8 cellular contexts compared by ENCODE assay signal in genomic region chr3:186425788-186426730, GRCh38.
A peak's percentile ranks its signal among the peaks of the same experiment; 100 is the strongest.
DNase-seq lines count a peak whose midpoint lies in the region; ATAC-seq, FAIRE-seq and TF ChIP-seq lines count a peak whose summit lies in the region.

No MANE protein-coding gene starts in this region.

- H3K79me2 ChIP-seq in trophoblast cell (ENCODE audit: control insufficient read depth, insufficient read depth, low read length, poor library complexity), result no peaks in the 10 kb centered on the region

- H3K4me1 Mint-ChIP-seq in activated T-cell treated with anti-CD3 and anti-CD28 coated beads, Interleukin-2, amount 50 U/mL, for 72 hours (ENCODE audit: low read depth), result peaks cover 12% of the 10 kb centered on the region
- H3K4me1 Mint-ChIP-seq in activated CD4-positive, alpha-beta memory T cell treated with anti-CD3 and anti-CD28 coated beads for 36 hours (ENCODE audit: low read depth), result no peaks in the 10 kb centered on the region

- ATAC-seq in HG03280 (IDR thresholded peaks at IDR 0.05; ENCODE audit: unreplicated experiment), result peak; percentile 47
- no peak for ATAC-seq in lower lobe of right lung
- ATAC-seq in activated T-cell treated with anti-CD3 and anti-CD28 coated beads, Interleukin-2, amount 50 U/mL, for 72 hours (replicated peaks in 1 of 2), result no peak

- H2BK120ac ChIP-seq in trophoblast cell (ENCODE audit: insufficient read depth, low read length, poor library complexity), result no peak overlapping the region

- H3K9me3 ChIP-seq in lower lobe of right lung, result no peaks in the 10 kb centered on the region
- H3K9me3 ChIP-seq in trophoblast cell (ENCODE audit: insufficient read depth, low read depth, low read length), result no peaks in the 10 kb centered on the region

- CTCF ChIA-PET in activated CD4-positive, alpha-beta memory T cell treated with anti-CD3 and anti-CD28 coated beads for 36 hours (lab: Charles Lee), result interaction anchor here (0.7 kb wide), 1 partner anchor 9 kb away, joined by 3 read pairs; no protein-coding TSS in a partner anchor

- no peak overlapping the region for H3K4me2 ChIP-seq in trophoblast cell (ENCODE audit: low read length)

- no peak overlapping the region for H3K23ac ChIP-seq in trophoblast cell (ENCODE audit: low read length)

- no peak overlapping the region for H3K18ac ChIP-seq in trophoblast cell (ENCODE audit: low read length)

- H3K36me3 ChIP-seq in lower lobe of right lung (no peaks in the 10 kb centered on the region), trophoblast cell (ENCODE audit: control insufficient read depth in 1 of 2, insufficient read depth in 2 of 2, low read length in 2 of 2) (no peaks in the 10 kb centered on the region)

- no peak overlapping the region for H4K12ac ChIP-seq in trophoblast cell (ENCODE audit: low read depth, low read length)

- H3K27ac ChIP-seq in C4-2B, result peak overlapping the region; percentile 60
- no peak overlapping the region for H3K27ac ChIP-seq in lower lobe of right lung
- no peak overlapping the region for H3K27ac ChIP-seq in trophoblast cell (ENCODE audit: low read depth, low read length)

- WGBS in trophoblast cell (ENCODE audit: extremely low coverage, insufficient coverage, insufficient read length), result no CpG with 5 or more reads among the region's 10 CpGs

- H3K9me3 Mint-ChIP-seq in activated T-cell treated with anti-CD3 and anti-CD28 coated beads, Interleukin-2, amount 50 U/mL, for 72 hours, result no peaks in the 10 kb centered on the region
- no peaks in the 10 kb centered on the region for H3K9me3 Mint-ChIP-seq in activated CD4-positive, alpha-beta memory T cell treated with anti-CD3 and anti-CD28 coated beads for 36 hours

- no peak overlapping the region for H4K8ac ChIP-seq in trophoblast cell (ENCODE audit: low read depth, low read length)

- intact Hi-C loops in lower lobe of right lung (cut with DNase I), result no loop called here
- intact Hi-C loops in activated CD4-positive, alpha-beta memory T cell treated with anti-CD3 and anti-CD28 coated beads for 36 hours (cut with micrococcal nuclease), result no loop called here

- POLR2A ChIA-PET in activated CD4-positive, alpha-beta memory T cell treated with anti-CD3 and anti-CD28 coated beads for 36 hours (lab: Charles Lee), result no interaction called here

- peak; percentile 74 for DNase-seq in astrocyte of the hippocampus (ENCODE audit: low read depth, low spot score)
- no peak for DNase-seq in lower lobe of right lung
- no peak for DNase-seq in activated T-cell treated with anti-CD3 and anti-CD28 coated beads, Interleukin-2, amount 50 U/mL, for 72 hours
- DNase-seq in trophoblast cell, result no peak
- no peak for DNase-seq in activated CD4-positive, alpha-beta memory T cell treated with anti-CD3 and anti-CD28 coated beads for 36 hours
- DNase-seq in GM12892 (ENCODE audit: insufficient read length), result no peak

- no peak overlapping the region for H4K91ac ChIP-seq in trophoblast cell (ENCODE audit: low read depth, low read length)

- H3K4ac ChIP-seq in trophoblast cell (ENCODE audit: low read depth, low read length), result no peak overlapping the region

- H3K4me3 Mint-ChIP-seq in activated T-cell treated with anti-CD3 and anti-CD28 coated beads, Interleukin-2, amount 50 U/mL, for 72 hours, result no peak overlapping the region
- no peak overlapping the region for H3K4me3 Mint-ChIP-seq in activated CD4-positive, alpha-beta memory T cell treated with anti-CD3 and anti-CD28 coated beads for 36 hours

- no peak for TF ChIP-seq POLR2A in GM12892 (IDR thresholded peaks at IDR 0.05; ENCODE audit: low read depth, low read length)

- no peak overlapping the region for H3K9ac ChIP-seq in trophoblast cell (ENCODE audit: low read length)

- H2AK5ac ChIP-seq in trophoblast cell (ENCODE audit: low read length), result no peak overlapping the region

- H3K27me3 ChIP-seq in lower lobe of right lung (ENCODE audit: low read depth), result no peaks in the 10 kb centered on the region
- no peaks in the 10 kb centered on the region for H3K27me3 ChIP-seq in trophoblast cell (ENCODE audit: insufficient read depth, low read length)

- no peak overlapping the region for H2BK5ac ChIP-seq in trophoblast cell (ENCODE audit: low read depth, low read length, poor library complexity)

- no peak overlapping the region for H3K4me3 ChIP-seq in lower lobe of right lung
- H3K4me3 ChIP-seq in trophoblast cell (ENCODE audit: low read depth, low read length), result no peak overlapping the region

- no peak overlapping the region for H3K27ac Mint-ChIP-seq in activated T-cell treated with anti-CD3 and anti-CD28 coated beads, Interleukin-2, amount 50 U/mL, for 72 hours
- H3K27ac Mint-ChIP-seq in activated CD4-positive, alpha-beta memory T cell treated with anti-CD3 and anti-CD28 coated beads for 36 hours, result no peak overlapping the region

- peaks cover 6% of the 10 kb centered on the region for H3K27me3 Mint-ChIP-seq in activated T-cell treated with anti-CD3 and anti-CD28 coated beads, Interleukin-2, amount 50 U/mL, for 72 hours (ENCODE audit: low read depth)
- peaks cover 9% of the 10 kb centered on the region for H3K27me3 Mint-ChIP-seq in activated CD4-positive, alpha-beta memory T cell treated with anti-CD3 and anti-CD28 coated beads for 36 hours

- no peak overlapping the region for H3K14ac ChIP-seq in trophoblast cell (ENCODE audit: low read length)

- H3K79me1 ChIP-seq in trophoblast cell (ENCODE audit: low read length), result no peaks in the 10 kb centered on the region

- H3K36me3 Mint-ChIP-seq in activated T-cell treated with anti-CD3 and anti-CD28 coated beads, Interleukin-2, amount 50 U/mL, for 72 hours (ENCODE audit: insufficient read depth in 2 of 2), result no peaks in the 10 kb centered on the region
- H3K36me3 Mint-ChIP-seq in activated CD4-positive, alpha-beta memory T cell treated with anti-CD3 and anti-CD28 coated beads for 36 hours, result no peaks in the 10 kb centered on the region

- H2BK12ac ChIP-seq in trophoblast cell (ENCODE audit: low read length), result no peak overlapping the region

- no peak overlapping the region for H2AFZ ChIP-seq in trophoblast cell (ENCODE audit: insufficient read depth, low read length, poor library complexity)

- FAIRE-seq in GM12892 (lab: Jason Lieb, UNC), result no peak

- peak; percentile 67 for TF ChIP-seq CTCF in C4-2B (conservative IDR thresholded peaks at IDR 0.05)
- TF ChIP-seq CTCF in lower lobe of right lung (IDR thresholded peaks at IDR 0.05), result peak; percentile 18

- no peaks in the 10 kb centered on the region for H3K4me1 ChIP-seq in lower lobe of right lung
- no peaks in the 10 kb centered on the region for H3K4me1 ChIP-seq in trophoblast cell (ENCODE audit: control insufficient read depth in 1 of 2, insufficient read depth in 2 of 2, low read length in 2 of 2)
